ENCODE assay signal across 15 cellular contexts in the genomic region with DNA sequence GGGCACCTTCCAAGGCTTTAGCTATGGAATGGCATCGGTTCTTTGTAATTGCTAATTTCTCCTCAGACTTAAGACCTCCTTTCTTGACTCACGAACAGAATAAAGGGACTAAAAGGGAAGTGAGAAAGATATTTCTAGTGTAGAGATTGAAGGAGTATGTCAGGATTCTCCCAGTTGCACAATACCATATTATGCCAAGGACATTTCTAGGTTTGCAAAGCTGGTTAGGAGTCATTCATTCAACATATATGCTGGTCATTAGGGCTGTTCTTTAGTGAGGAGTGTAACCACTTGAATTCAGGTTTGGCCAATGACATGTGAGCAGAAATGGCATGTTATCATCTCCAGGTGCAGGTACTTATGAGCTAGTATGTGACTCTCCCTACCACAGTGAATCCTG.
"Had no signal": no experiment of that assay in that cellular context is flagged by ENCODE, and none has a peak within 500 bp of the region (broad histone marks: within the 10 kb centered on the region; RNA-seq: fewer than 3 reads in every experiment).

No MANE protein-coding gene starts in this region.

- ATAC-seq: gastroesophageal sphincter; left cardiac atrium; lower lobe of right lung; natural killer cell; stimulated activated naive B cell treated with anti-CD40 and anti-IgM and Interleukin-4, amounts not matched to agents 10 μg/mL and 1 μg/mL and 100 μg/mL, for 72 hours; stimulated activated naive CD8-positive, alpha-beta T cell treated with anti-CD3 and anti-CD28 coated beads, Interleukin-15, amount 100 ng/mL, for 72 hours had no signal

- DNase-seq: esophagus squamous epithelium; foreskin fibroblast; kidney; left cardiac atrium; left ventricle myocardium inferior; lower lobe of right lung; natural killer cell; posterior cingulate gyrus; sigmoid colon; stimulated activated CD4-positive, alpha-beta T cell treated with anti-CD3 and anti-CD28 coated beads, Interleukin-2, amount 100 ng/mL, for 24 hours; stimulated activated CD4-positive, alpha-beta T cell treated with anti-CD3 and anti-CD28 coated beads, Interleukin-4, amount 100 ng/mL, for 4 hours; stimulated activated naive B cell treated with anti-CD40 and anti-IgM and Interleukin-4, amounts not matched to agents 10 μg/mL and 1 μg/mL and 100 μg/mL, for 72 hours; stimulated activated naive CD8-positive, alpha-beta T cell treated with anti-CD3 and anti-CD28 coated beads, Interleukin-15, amount 100 ng/mL, for 72 hours; testis had no signal

- FAIRE-seq: kidney had no signal
